ENCODE assay signal across 8 cellular contexts in genomic region chr3:184174646-184175492, GRCh38. TPM values are rescaled to one million over a fixed set of nuclear protein-coding genes. Genes with fewer than 3 reads are reported as not detected.
A peak's percentile ranks its signal among the peaks of the same experiment; 100 is the strongest.
DNase-seq lines count a peak whose midpoint lies in the region; ATAC-seq and TF ChIP-seq lines count a peak whose summit lies in the region.

Gene AP2M1 (plus strand): TSS chr3:184174855. CDS start chr3:184176994, 2,139 bp downstream.

- no peaks in the 10 kb centered on the region for H3K27me3 Mint-ChIP-seq in CD8-positive, alpha-beta T cell (ENCODE audit: low read depth)

- H3K27ac ChIP-seq in CD8-positive, alpha-beta T cell (ENCODE audit: low read depth, low read length), result peak within 1 kb of the TSS; percentile 71
- H3K27ac ChIP-seq in lung (ENCODE audit: low read depth in 1 of 2, low read length in 1 of 2), result peak within 1 kb of the TSS; percentile 94 to 95

- H3K27ac Mint-ChIP-seq in CD8-positive, alpha-beta T cell, result peak within 1 kb of the TSS; percentile 90

- peak; percentile 98 for ATAC-seq in CD8-positive, alpha-beta T cell
- peak; percentile 94 for ATAC-seq in GM19467 (IDR thresholded peaks at IDR 0.05; ENCODE audit: unreplicated experiment)
- peak; percentile 93 for ATAC-seq in lung (ENCODE audit: insufficient read depth, low FRiP score)

- POLR2A ChIA-PET in CD8-positive, alpha-beta T cell (lab: Charles Lee), result interaction anchor here (1.1 to 2.5 kb wide), 2 partner anchors 10 to 40 kb away, joined by 4 to 16 read pairs; partner anchors contain the start of genes ABCF3 and EIF2B5

- peaks cover 25% of the 10 kb centered on the region for H3K36me3 ChIP-seq in CD8-positive, alpha-beta T cell (ENCODE audit: insufficient read depth, low read length)
- peaks cover 16 to 45% of the 10 kb centered on the region in 2 donors for H3K36me3 ChIP-seq in lung (ENCODE audit: control insufficient read depth in 2 of 2, insufficient read depth in 2 of 2, low read length in 2 of 2)

- no peak for TF ChIP-seq CTCF in CD8-positive, alpha-beta T cell (IDR thresholded peaks at IDR 0.05)
- no peak for TF ChIP-seq CTCF in lung (IDR thresholded peaks at IDR 0.05; ENCODE audit: control extremely low read depth, extremely low read depth)

- intact Hi-C loops in CD8-positive, alpha-beta T cell (cut with DNase I, micrococcal nuclease), result loop anchor here (1.0 to 10.0 kb wide), 14 partner anchors 10 to 543 kb away; partner anchors contain the start of genes ABCC5 (in 2 of the 2), EEF1AKMT4 (in 2 of the 2), EIF2B5 (in 2 of the 2) and PARL (in 2 of the 2)

- H3K4me3 Mint-ChIP-seq in CD8-positive, alpha-beta T cell, result peak within 1 kb of the TSS; percentile 96

- DNase-seq in CD8-positive, alpha-beta T cell, result peak; percentile 96 to 99 (median 96)
- DNase-seq in HS-27A (ENCODE audit: low read depth), result peak; percentile 88
- DNase-seq in NK-92 (lab: John Stamatoyannopoulos, UW; ENCODE audit: unreplicated experiment), result peak; percentile 85
- DNase-seq in activated CD8-positive, alpha-beta memory T cell treated with anti-CD3 and anti-CD28 coated beads for 1 hour (ENCODE audit: extremely low read depth in 1 of 2, low read depth in 1 of 2), result peak; percentile 91 to 95
- DNase-seq in effector CD4-positive, alpha-beta T cell, result peak; percentile 95
- peak; percentile 98 for DNase-seq in lung (ENCODE audit: low spot score)
- DNase-seq in stimulated activated CD4-positive, alpha-beta T cell treated with anti-CD3 and anti-CD28 coated beads, TNF-alpha, amount 100 ng/mL, for 4 hours (ENCODE audit: low read depth in 3 of 3), result peak; percentile 92 to 97 (median 95)

- H3K4me1 Mint-ChIP-seq in CD8-positive, alpha-beta T cell (ENCODE audit: low read depth), result peaks cover 32% of the 10 kb centered on the region

- H3K4me3 ChIP-seq in CD8-positive, alpha-beta T cell (ENCODE audit: low read depth, low read length), result peak within 1 kb of the TSS; percentile 93
- H3K4me3 ChIP-seq in lung, result peak within 1 kb of the TSS; percentile 98

- no peaks in the 10 kb centered on the region for H3K9me3 Mint-ChIP-seq in CD8-positive, alpha-beta T cell

- peaks cover 26% of the 10 kb centered on the region for H3K4me1 ChIP-seq in CD8-positive, alpha-beta T cell (ENCODE audit: insufficient read depth, low read length)
- peaks cover 0 to 14% of the 10 kb centered on the region in 2 donors for H3K4me1 ChIP-seq in lung (ENCODE audit: control insufficient read depth in 2 of 2, insufficient read depth in 2 of 2, low read length in 2 of 2)

- H3K36me3 Mint-ChIP-seq in CD8-positive, alpha-beta T cell, result peaks cover 53% of the 10 kb centered on the region

- H3K9me3 ChIP-seq in CD8-positive, alpha-beta T cell (ENCODE audit: low read length), result no peaks in the 10 kb centered on the region
- H3K9me3 ChIP-seq in lung (ENCODE audit: control insufficient read depth in 2 of 2, insufficient read depth in 1 of 2, low read length in 1 of 2), result no peaks in the 10 kb centered on the region

- H3K27me3 ChIP-seq in CD8-positive, alpha-beta T cell (ENCODE audit: insufficient read depth, low read length), result no peaks in the 10 kb centered on the region
- no peaks in the 10 kb centered on the region for H3K27me3 ChIP-seq in lung (ENCODE audit: control insufficient read depth, insufficient read depth)

- CTCF ChIA-PET in CD8-positive, alpha-beta T cell (lab: Charles Lee), result interaction anchor here (2.6 kb wide), 1 partner anchor 75 kb away, joined by 6 read pairs; the partner anchor contains the start of gene EEF1AKMT4

- WGBS in lung, 2 donors, result 0 to 1% methylated on average over 59 to 73 of the region's 73 CpGs

RNA-seq across cellular contexts. Expression of gene AP2M1, which starts in this region (rescaled TPM):
- total RNA-seq in CD8-positive, alpha-beta T cell, result 100 to 1,000 TPM; 121 to 123 TPM
- 100 to 1,000 TPM; 173 to 333 TPM for total RNA-seq in lung
- 100 to 1,000 TPM; 153 to 329 TPM for polyA plus RNA-seq in lung

Comparison
In these comparisons a context has a peak if more than half of its experiments do, and no peak if none do; other contexts are left out.
1. Peak in every context shown above with its lines: DNase-seq, ATAC-seq, H3K4me3 ChIP-seq and H3K27ac ChIP-seq.